ENCODE assay signal across 15 cellular contexts in the genomic region with DNA sequence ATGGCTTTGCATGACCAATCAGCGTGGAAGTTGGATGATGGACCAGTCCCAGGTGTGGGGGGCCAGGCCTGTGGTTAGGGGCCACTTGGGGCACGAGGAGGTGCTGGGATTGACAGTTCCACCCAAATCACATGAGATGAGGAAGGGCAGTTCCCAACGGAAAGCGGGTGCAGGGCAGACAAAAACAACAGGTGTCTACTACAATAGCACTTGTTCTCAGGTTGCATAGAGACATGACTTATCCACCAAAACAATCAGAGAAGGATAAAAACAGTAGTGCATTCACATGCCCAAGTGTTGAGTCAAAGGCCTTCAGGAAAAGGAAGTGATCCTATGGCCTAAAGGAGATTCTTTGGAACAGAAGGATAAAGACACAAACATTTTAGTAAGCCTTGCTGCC. TPM values are rescaled to one million over a fixed set of nuclear protein-coding genes. Genes with fewer than 3 reads are reported as not detected.
A peak's percentile ranks its signal among the peaks of the same experiment; 100 is the strongest.
DNase-seq lines count a peak whose midpoint lies in the region; ATAC-seq, FAIRE-seq and TF ChIP-seq lines count a peak whose summit lies in the region.
"Had no signal": no experiment of that assay in that cellular context is flagged by ENCODE, and none has a peak within 500 bp of the region (broad histone marks: within the 10 kb centered on the region; RNA-seq: fewer than 3 reads in every experiment).

No MANE protein-coding gene starts in this region.

- peaks cover under 1% of the 10 kb centered on the region for H3K27me3 Mint-ChIP-seq in activated CD8-positive, alpha-beta T cell treated with anti-CD3 and anti-CD28 coated beads, Interleukin-2, amount 10 ng/mL, durations not matched to agents 7 days and 5 days (ENCODE audit: low read depth)
- no peaks in the 10 kb centered on the region for H3K27me3 Mint-ChIP-seq in stimulated activated naive B cell treated with anti-CD40 and anti-IgM and Interleukin-4, amounts not matched to agents 10 μg/mL and 1 μg/mL and 100 μg/mL, for 72 hours

- no peak overlapping the region for H3K4me2 ChIP-seq in A549

- CTCF ChIA-PET in A549 (lab: Yijun Ruan, JAX), result interaction anchor here (1.6 kb wide), 1 partner anchor 15 kb away, joined by 6 read pairs; a partner anchor contains a TSS
- CTCF ChIA-PET in activated CD8-positive, alpha-beta T cell treated with anti-CD3 and anti-CD28 coated beads, Interleukin-2, amount 10 ng/mL, durations not matched to agents 7 days and 5 days (lab: Charles Lee), result interaction anchor here (1.6 kb wide), 1 partner anchor 100 kb away, joined by 5 read pairs; no protein-coding TSS in a partner anchor

- H3K4me1 ChIP-seq in A549, result no peaks in the 10 kb centered on the region
- H3K4me1 ChIP-seq: BE2C had no signal

- no peak overlapping the region for H3K27ac ChIP-seq in A549

- 61% methylated on average over 4 of the region's 4 CpGs for WGBS in A549 (ENCODE audit: missing lambda C conversion rate)

- H3K27ac Mint-ChIP-seq in activated CD8-positive, alpha-beta T cell treated with anti-CD3 and anti-CD28 coated beads, Interleukin-2, amount 10 ng/mL, durations not matched to agents 7 days and 5 days, result no peak overlapping the region
- no peak overlapping the region for H3K27ac Mint-ChIP-seq in stimulated activated naive B cell treated with anti-CD40 and anti-IgM and Interleukin-4, amounts not matched to agents 10 μg/mL and 1 μg/mL and 100 μg/mL, for 72 hours

- H3K9me3 ChIP-seq in A549, result no peaks in the 10 kb centered on the region
- H3K9me3 ChIP-seq: BE2C, MG63 had no signal

- no peaks in the 10 kb centered on the region for H3K4me1 Mint-ChIP-seq in activated CD8-positive, alpha-beta T cell treated with anti-CD3 and anti-CD28 coated beads, Interleukin-2, amount 10 ng/mL, durations not matched to agents 7 days and 5 days (ENCODE audit: low read depth)
- H3K4me1 Mint-ChIP-seq in stimulated activated naive B cell treated with anti-CD40 and anti-IgM and Interleukin-4, amounts not matched to agents 10 μg/mL and 1 μg/mL and 100 μg/mL, for 72 hours, result no peaks in the 10 kb centered on the region

- DNase-seq in A549 (ENCODE audit: low read depth in 1 of 2, low spot score in 1 of 2), result peak; percentile 27 to 54
- peak; percentile 99 for DNase-seq in HT1080 (ENCODE audit: low read depth)
- peak; percentile 63 for DNase-seq in foreskin melanocyte
- no peak for DNase-seq in NCI-H524 treated with DMSO at 0.1 percent for 48 hours (lab: John Stamatoyannopoulos, UW)
- no peak for DNase-seq in activated CD8-positive, alpha-beta T cell treated with anti-CD3 and anti-CD28 coated beads, Interleukin-2, amount 10 ng/mL, durations not matched to agents 7 days and 5 days
- no peak for DNase-seq in stimulated activated naive B cell treated with anti-CD40 and anti-IgM and Interleukin-4, amounts not matched to agents 10 μg/mL and 1 μg/mL and 100 μg/mL, for 72 hours
- DNase-seq: activated gamma-delta T cell treated with Interleukin-2 at 50 U/mL for 16 hours; BE2C; effector CD8-positive, alpha-beta T cell; left cardiac atrium; MG63; posterior cingulate gyrus had no signal

- TF ChIP-seq POLR2A in A549 (IDR thresholded peaks at IDR 0.05; ENCODE audit: low read length), result no peak

- FAIRE-seq in A549 (lab: Jason Lieb, UNC), result no peak
- FAIRE-seq: GM12878 had no signal

- POLR2A ChIA-PET in A549 (lab: Yijun Ruan, JAX), result no interaction called here
- POLR2A ChIA-PET in activated CD8-positive, alpha-beta T cell treated with anti-CD3 and anti-CD28 coated beads, Interleukin-2, amount 10 ng/mL, durations not matched to agents 7 days and 5 days (lab: Charles Lee), result no interaction called here

- TF ChIP-seq RAD21 in A549 (conservative IDR thresholded peaks at IDR 0.05 in 1 of 2, IDR thresholded peaks at IDR 0.05 in 1 of 2), result no peak

- H3K36me3 Mint-ChIP-seq in activated CD8-positive, alpha-beta T cell treated with anti-CD3 and anti-CD28 coated beads, Interleukin-2, amount 10 ng/mL, durations not matched to agents 7 days and 5 days (ENCODE audit: low read depth), result no peaks in the 10 kb centered on the region
- H3K36me3 Mint-ChIP-seq in stimulated activated naive B cell treated with anti-CD40 and anti-IgM and Interleukin-4, amounts not matched to agents 10 μg/mL and 1 μg/mL and 100 μg/mL, for 72 hours, result no peaks in the 10 kb centered on the region

- peak; percentile 65 to 70; a peak in 4 of 6 replicates for ATAC-seq in A549
- ATAC-seq in SK-N-SH treated with all-trans-retinoic acid at 6 μM for 48 hours, result peak; percentile 84
- ATAC-seq in HG03108 (IDR thresholded peaks at IDR 0.05; ENCODE audit: unreplicated experiment), result no peak
- no peak for ATAC-seq in activated CD8-positive, alpha-beta T cell treated with anti-CD3 and anti-CD28 coated beads, Interleukin-2, amount 10 ng/mL, durations not matched to agents 7 days and 5 days
- no peak for ATAC-seq in stimulated activated naive B cell treated with anti-CD40 and anti-IgM and Interleukin-4, amounts not matched to agents 10 μg/mL and 1 μg/mL and 100 μg/mL, for 72 hours (replicated peaks)
- ATAC-seq: GM12878, left cardiac atrium had no signal

- no peak overlapping the region for H3K4me3 Mint-ChIP-seq in activated CD8-positive, alpha-beta T cell treated with anti-CD3 and anti-CD28 coated beads, Interleukin-2, amount 10 ng/mL, durations not matched to agents 7 days and 5 days
- no peak overlapping the region for H3K4me3 Mint-ChIP-seq in stimulated activated naive B cell treated with anti-CD40 and anti-IgM and Interleukin-4, amounts not matched to agents 10 μg/mL and 1 μg/mL and 100 μg/mL, for 72 hours

- H3K9me3 Mint-ChIP-seq in activated CD8-positive, alpha-beta T cell treated with anti-CD3 and anti-CD28 coated beads, Interleukin-2, amount 10 ng/mL, durations not matched to agents 7 days and 5 days (ENCODE audit: insufficient read depth), result no peaks in the 10 kb centered on the region
- H3K9me3 Mint-ChIP-seq in stimulated activated naive B cell treated with anti-CD40 and anti-IgM and Interleukin-4, amounts not matched to agents 10 μg/mL and 1 μg/mL and 100 μg/mL, for 72 hours, result no peaks in the 10 kb centered on the region

- TF ChIP-seq CTCF in A549 (IDR thresholded peaks at IDR 0.05), result no peak

- no peak for TF ChIP-seq EP300 in A549 (IDR thresholded peaks at IDR 0.05)

- no peak overlapping the region for H3K4me3 ChIP-seq in A549
- H3K4me3 ChIP-seq: GM12878, MG63 had no signal

TF ChIP-seq in A549, 52 proteins besides CTCF, POLR2A, EP300 and RAD21:
- TF ChIP-seq NR3C1 (IDR thresholded peaks at IDR 0.05), result no peak

TF ChIP-seq in SK-N-SH treated with all-trans-retinoic acid at 6 μM for 48 hours, 23 proteins besides CTCF, POLR2A, EP300 and RAD21 (continues in another document):
- TF ChIP-seq ARNTL (CRISPR knock-in tag; IDR thresholded peaks at IDR 0.05; ENCODE audit: borderline replicate concordance, low read depth) (no peak), ISL1 (CRISPR knock-in tag; IDR thresholded peaks at IDR 0.05) (no peak)
- TF ChIP-seq, protein P1, sequence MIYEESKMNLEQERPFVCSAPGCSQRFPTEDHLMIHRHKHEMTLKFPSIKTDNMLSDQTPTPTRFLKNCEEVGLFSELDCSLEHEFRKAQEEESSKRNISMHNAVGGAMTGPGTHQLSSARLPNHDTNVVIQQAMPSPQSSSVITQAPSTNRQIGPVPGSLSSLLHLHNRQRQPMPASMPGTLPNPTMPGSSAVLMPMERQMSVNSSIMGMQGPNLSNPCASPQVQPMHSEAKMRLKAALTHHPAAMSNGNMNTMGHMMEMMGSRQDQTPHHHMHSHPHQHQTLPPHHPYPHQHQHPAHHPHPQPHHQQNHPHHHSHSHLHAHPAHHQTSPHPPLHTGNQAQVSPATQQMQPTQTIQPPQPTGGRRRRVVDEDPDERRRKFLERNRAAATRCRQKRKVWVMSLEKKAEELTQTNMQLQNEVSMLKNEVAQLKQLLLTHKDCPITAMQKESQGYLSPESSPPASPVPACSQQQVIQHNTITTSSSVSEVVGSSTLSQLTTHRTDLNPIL (CRISPR knock-in tag; IDR thresholded peaks at IDR 0.05; ENCODE audit: low read depth), result no peak
- TF ChIP-seq, protein P2, sequence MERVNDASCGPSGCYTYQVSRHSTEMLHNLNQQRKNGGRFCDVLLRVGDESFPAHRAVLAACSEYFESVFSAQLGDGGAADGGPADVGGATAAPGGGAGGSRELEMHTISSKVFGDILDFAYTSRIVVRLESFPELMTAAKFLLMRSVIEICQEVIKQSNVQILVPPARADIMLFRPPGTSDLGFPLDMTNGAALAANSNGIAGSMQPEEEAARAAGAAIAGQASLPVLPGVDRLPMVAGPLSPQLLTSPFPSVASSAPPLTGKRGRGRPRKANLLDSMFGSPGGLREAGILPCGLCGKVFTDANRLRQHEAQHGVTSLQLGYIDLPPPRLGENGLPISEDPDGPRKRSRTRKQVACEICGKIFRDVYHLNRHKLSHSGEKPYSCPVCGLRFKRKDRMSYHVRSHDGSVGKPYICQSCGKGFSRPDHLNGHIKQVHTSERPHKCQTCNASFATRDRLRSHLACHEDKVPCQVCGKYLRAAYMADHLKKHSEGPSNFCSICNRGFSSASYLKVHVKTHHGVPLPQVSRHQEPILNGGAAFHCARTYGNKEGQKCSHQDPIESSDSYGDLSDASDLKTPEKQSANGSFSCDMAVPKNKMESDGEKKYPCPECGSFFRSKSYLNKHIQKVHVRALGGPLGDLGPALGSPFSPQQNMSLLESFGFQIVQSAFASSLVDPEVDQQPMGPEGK (CRISPR knock-in tag; IDR thresholded peaks at IDR 0.05; ENCODE audit: borderline replicate concordance), result no peak

RNA-seq across cellular contexts. Expression of a gene that starts 14.6 kb away (rescaled TPM):
- polyA plus RNA-seq in A549 (2011; rRNA removed) (116 and 142 TPM in 2 replicates), A549 (2017; fragmentation: RNase III; extraction: RNeasy Plus Mini Kit Qiagen cat#74134 plus additional on column Dnase treatment) (86.2 to 88.4 TPM (median 86.3 TPM) in 3 replicates)
- polyA plus RNA-seq in A549 (2012; cell fraction: cytosol; rRNA removed), result 102 and 117 TPM in 2 replicates
- polyA plus RNA-seq in A549 (2012; cell fraction: nucleus; rRNA removed), result 64.6 and 86.0 TPM in 2 replicates
- 78.2 and 82.6 TPM in 2 replicates for polyA minus RNA-seq in A549 (2011; rRNA and poly(A)+ RNA removed)
- total RNA-seq in HT1080 (2014; rRNA removed; shearing (Covaris generic)), result 124 and 154 TPM in 2 replicates
- polyA plus RNA-seq in HT1080 (2015; cell fraction: cytosol; rRNA removed), result 120 and 127 TPM in 2 replicates
- 133 and 137 TPM in 2 replicates for polyA plus RNA-seq in HT1080 (2015; cell fraction: nucleus; rRNA removed)
- total RNA-seq in activated CD8-positive, alpha-beta T cell treated with anti-CD3 and anti-CD28 coated beads, Interleukin-2, amount 10 ng/mL, durations not matched to agents 7 days and 5 days, result 10 to 100 TPM; 49.1 to 51.0 TPM

RNA-seq across cellular contexts. Expression of a gene that starts 32.7 kb away (rescaled TPM):
- polyA plus RNA-seq in A549 (2011; rRNA removed), result 0.52 and 0.63 TPM in 2 replicates
- polyA plus RNA-seq in A549 (2012; cell fraction: cytosol; rRNA removed), result 1.0 and 1.3 TPM in 2 replicates
- polyA plus RNA-seq in A549 (2012; cell fraction: nucleus; rRNA removed), result 0.58 and 1.00 TPM in 2 replicates
- polyA plus RNA-seq in A549 (2017; fragmentation: RNase III; extraction: RNeasy Plus Mini Kit Qiagen cat#74134 plus additional on column Dnase treatment), result 1.1 to 1.2 TPM (median 1.1 TPM) in 3 replicates
- polyA minus RNA-seq in A549 (2011; rRNA and poly(A)+ RNA removed), result 0.44 and 1.1 TPM in 2 replicates
- 74.0 and 76.1 TPM in 2 replicates for total RNA-seq in HT1080 (2014; rRNA removed; shearing (Covaris generic))
- polyA plus RNA-seq in HT1080 (2015; cell fraction: cytosol; rRNA removed), result 80.5 and 89.2 TPM in 2 replicates
- polyA plus RNA-seq in HT1080 (2015; cell fraction: nucleus; rRNA removed), result 51.1 and 55.8 TPM in 2 replicates
- total RNA-seq in activated CD8-positive, alpha-beta T cell treated with anti-CD3 and anti-CD28 coated beads, Interleukin-2, amount 10 ng/mL, durations not matched to agents 7 days and 5 days, result under 1 TPM in 1 of 2 experiments, not detected in 1; 0.21 TPM

Comparison
In these comparisons a context has a peak if more than half of its experiments do, and no peak if none do; other contexts are left out.
1. ATAC-seq: peak in A549 (2 of 2) and SK-N-SH treated with all-trans-retinoic acid at 6 μM for 48 hours (single experiment); none in HG03108 (single experiment), activated CD8-positive, alpha-beta T cell treated with anti-CD3 and anti-CD28 coated beads, Interleukin-2, amount 10 ng/mL, durations not matched to agents 7 days and 5 days (single experiment) and stimulated activated naive B cell treated with anti-CD40 and anti-IgM and Interleukin-4, amounts not matched to agents 10 μg/mL and 1 μg/mL and 100 μg/mL, for 72 hours (0 of 2).
2. DNase-seq: peak in A549 (2 of 2), HT1080 (single experiment) and foreskin melanocyte (single experiment); none in NCI-H524 treated with DMSO at 0.1 percent for 48 hours (single experiment), activated CD8-positive, alpha-beta T cell treated with anti-CD3 and anti-CD28 coated beads, Interleukin-2, amount 10 ng/mL, durations not matched to agents 7 days and 5 days (single experiment) and stimulated activated naive B cell treated with anti-CD40 and anti-IgM and Interleukin-4, amounts not matched to agents 10 μg/mL and 1 μg/mL and 100 μg/mL, for 72 hours (single experiment).
3. RNA of a gene that starts 32.7 kb away (total RNA-seq): 74.0 to 76.1 TPM in HT1080; 0.21 TPM in activated CD8-positive, alpha-beta T cell treated with anti-CD3 and anti-CD28 coated beads, Interleukin-2, amount 10 ng/mL, durations not matched to agents 7 days and 5 days; every median in the first group is over 10 times any median in the second.